8 cellular contexts compared by ENCODE assay signal in the genomic region with DNA sequence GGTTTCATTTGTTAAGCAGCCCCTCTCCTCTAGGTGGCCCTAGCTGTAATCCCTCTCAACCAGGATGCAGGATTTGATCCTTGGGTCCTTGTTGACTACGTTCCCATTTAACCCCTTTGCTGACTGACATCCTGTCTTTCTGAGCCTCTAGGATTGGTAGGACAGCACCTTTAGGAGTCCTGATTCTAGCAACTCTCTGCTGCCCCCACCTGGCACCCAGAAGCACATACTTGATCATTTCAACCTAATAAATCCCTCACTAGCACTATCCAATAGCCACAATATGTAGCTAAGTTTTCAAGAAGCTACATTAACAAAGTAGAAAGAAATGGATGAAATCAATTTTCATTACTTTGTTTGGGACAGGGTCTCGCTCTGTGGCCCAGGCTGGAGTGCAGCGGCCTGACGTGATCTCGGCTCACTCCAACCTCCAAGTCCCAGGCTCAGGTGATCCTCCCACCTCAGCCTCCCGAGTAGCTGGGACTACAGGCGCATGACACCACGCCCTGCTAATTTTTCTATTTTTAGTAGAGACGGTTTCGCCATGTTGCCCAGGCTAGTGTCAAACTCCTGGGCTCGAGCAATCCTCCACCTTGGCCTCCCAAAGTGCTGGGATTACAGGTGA. TPM values are rescaled to one million over a fixed set of nuclear protein-coding genes. Genes with fewer than 3 reads are reported as not detected.
A peak's percentile ranks its signal among the peaks of the same experiment; 100 is the strongest.
DNase-seq lines count a peak whose midpoint lies in the region; ATAC-seq and TF ChIP-seq lines count a peak whose summit lies in the region.

No MANE protein-coding gene starts in this region.

- H3K9me3 Mint-ChIP-seq in activated naive CD4-positive, alpha-beta T cell treated with anti-CD3 and anti-CD28 coated beads for 36 hours: no peaks in the 10 kb centered on the region

- H3K4me1 ChIP-seq in SJCRH30 (no peaks in the 10 kb centered on the region), heart right ventricle (no peaks in the 10 kb centered on the region)

- no peak overlapping the region for H3K27ac Mint-ChIP-seq in activated naive CD4-positive, alpha-beta T cell treated with anti-CD3 and anti-CD28 coated beads for 36 hours

- H3K4me3 ChIP-seq in SJCRH30: no peak overlapping the region
- H3K4me3 ChIP-seq in heart right ventricle: no peak overlapping the region

- no peaks in the 10 kb centered on the region for H3K4me1 Mint-ChIP-seq in activated naive CD4-positive, alpha-beta T cell treated with anti-CD3 and anti-CD28 coated beads for 36 hours (ENCODE audit: low read depth)

- 62 to 65% methylated on average over 11 of the region's 11 CpGs for WGBS in heart right ventricle, 2 donors

- no peaks in the 10 kb centered on the region for H3K36me3 ChIP-seq in SJCRH30
- H3K36me3 ChIP-seq in heart right ventricle: no peaks in the 10 kb centered on the region

- H3K9me3 ChIP-seq in SJCRH30 (replicated peaks) (no peaks in the 10 kb centered on the region), heart right ventricle (no peaks in the 10 kb centered on the region)

- no peak overlapping the region for H3K27ac ChIP-seq in SJCRH30
- H3K27ac ChIP-seq in heart right ventricle: no peak overlapping the region

- H3K36me3 Mint-ChIP-seq in activated naive CD4-positive, alpha-beta T cell treated with anti-CD3 and anti-CD28 coated beads for 36 hours (ENCODE audit: low read depth): no peaks in the 10 kb centered on the region

- intact Hi-C loops in activated naive CD4-positive, alpha-beta T cell treated with anti-CD3 and anti-CD28 coated beads for 36 hours (cut with micrococcal nuclease): loop anchor here (1.0 to 5.0 kb wide), 3 partner anchors 122 to 1361 kb away; no protein-coding TSS in a partner anchor
- intact Hi-C loops in heart right ventricle (cut with DNase I): loop anchor here in 1 of 10 donors (10.0 kb wide), 1 partner anchor 1204 kb away; no protein-coding TSS in a partner anchor

- CTCF ChIA-PET in activated naive CD4-positive, alpha-beta T cell treated with anti-CD3 and anti-CD28 coated beads for 36 hours (lab: Charles Lee): interaction anchor here (0.6 to 2.3 kb wide), 13 partner anchors 9 to 1010 kb away, joined by 3 to 8 read pairs (median 5); no protein-coding TSS in a partner anchor

- no peaks in the 10 kb centered on the region for H3K27me3 ChIP-seq in SJCRH30
- H3K27me3 ChIP-seq in heart right ventricle: no peaks in the 10 kb centered on the region

- DNase-seq in HCEC 1CT (peak; percentile 73), M059J (ENCODE audit: low read depth) (peak; percentile 58), SJCRH30 (peak; percentile 65 to 82), heart right ventricle (peak; percentile 9 to 27), retina (peak; percentile 61), omental fat pad (ENCODE audit: low spot score) (no peak)
- peak; percentile 75 for DNase-seq in activated naive CD4-positive, alpha-beta T cell treated with anti-CD3 and anti-CD28 coated beads for 36 hours

- ATAC-seq in heart right ventricle (peak in 2 of 8 donors; percentile 37 to 46), omental fat pad (ENCODE audit: low FRiP score) (no peak)

- TF ChIP-seq CTCF in GM12872 (IDR thresholded peaks at IDR 0.05; ENCODE audit: insufficient read depth, low read depth, low read length) (peak; percentile 86), heart right ventricle (IDR thresholded peaks at IDR 0.05) (peak; percentile 20 to 83 (median 67)), omental fat pad (IDR thresholded peaks at IDR 0.05) (peak in 1 of 3 donors; percentile 19)

- H3K27me3 Mint-ChIP-seq in activated naive CD4-positive, alpha-beta T cell treated with anti-CD3 and anti-CD28 coated beads for 36 hours (ENCODE audit: low read depth): no peaks in the 10 kb centered on the region

- H3K4me3 Mint-ChIP-seq in activated naive CD4-positive, alpha-beta T cell treated with anti-CD3 and anti-CD28 coated beads for 36 hours: no peak overlapping the region

RNA-seq across cellular contexts. Expression of a gene that starts 28.3 kb away (rescaled TPM):
- total RNA-seq in M059J (2014; rRNA removed; shearing (Covaris generic)): 30.9 and 62.2 TPM in 2 replicates
- 134 and 140 TPM in 2 replicates for total RNA-seq in SJCRH30 (2014; rRNA removed; shearing (Covaris generic))
- total RNA-seq in activated naive CD4-positive, alpha-beta T cell treated with anti-CD3 and anti-CD28 coated beads for 36 hours: 100 to 1,000 TPM; 201 to 209 TPM
- total RNA-seq in heart right ventricle: 10 to 100 TPM; 38.0 to 53.1 (median 40.5) TPM
- polyA plus RNA-seq in heart right ventricle: 10 to 100 TPM; 32.3 to 44.2 TPM
- 10 to 100 TPM; 49.3 to 67.5 (median 55.0) TPM for total RNA-seq in omental fat pad
